In genomic region chr17:34302626-34303025, GRCh38 we compare ENCODE assay signal across 36 cellular contexts. TPM values are rescaled to one million over a fixed set of nuclear protein-coding genes. Genes with fewer than 3 reads are reported as not detected.
"Had no signal": no experiment of that assay in that cellular context is flagged by ENCODE, and none has a peak within 500 bp of the region (broad histone marks: within the 10 kb centered on the region; RNA-seq: fewer than 3 reads in every experiment).

No MANE protein-coding gene starts in this region.

- H3K36me3 ChIP-seq: gastrocnemius medialis, left lung, neural progenitor cell, prostate gland, right atrium auricular region, stomach, thyroid gland, vagina had no signal

- H3K4me1 ChIP-seq: neural progenitor cell, prostate gland, thyroid gland had no signal

- H3K36me3 Mint-ChIP-seq: naive thymus-derived CD4-positive, alpha-beta T cell; neural progenitor cell had no signal

- H3K4me2 ChIP-seq: neural progenitor cell, smooth muscle cell had no signal

- H2AFZ ChIP-seq: neural progenitor cell had no signal

- H3K9me3 Mint-ChIP-seq: nephron, neural progenitor cell had no signal

- H3K27me3 ChIP-seq: gastrocnemius medialis, left lung, neural progenitor cell, right atrium auricular region, thyroid gland, vagina had no signal

- H3K9ac ChIP-seq: neural progenitor cell had no signal

- H3K4me3 Mint-ChIP-seq: naive thymus-derived CD4-positive, alpha-beta T cell; nephron; neural progenitor cell had no signal

- H3K9me3 ChIP-seq: gastrocnemius medialis, left lung, prostate gland, right atrium auricular region, stomach, thyroid gland, vagina had no signal

- H3K27ac Mint-ChIP-seq: naive thymus-derived CD4-positive, alpha-beta T cell; nephron; neural progenitor cell had no signal

- H3K4me3 ChIP-seq: dorsolateral prefrontal cortex, gastrocnemius medialis, left lung, neural progenitor cell, prostate gland, right atrium auricular region, smooth muscle cell, stomach, thyroid gland, vagina had no signal

- DNase-seq: cortex of kidney; dorsolateral prefrontal cortex; effector CD4-positive, alpha-beta T cell; foreskin fibroblast; gastrocnemius medialis; head of caudate nucleus; kidney; left cardiac atrium; left lung; mammary epithelial cell; mesendoderm; midbrain; naive thymus-derived CD4-positive, alpha-beta T cell; stimulated activated CD4-positive, alpha-beta T cell treated with anti-CD3 and anti-CD28 coated beads, Interleukin-12 subunit alpha, Interleukin-12 subunit beta, amount 100 ng/mL, for 4 hours; stimulated activated CD4-positive, alpha-beta T cell treated with anti-CD3 and anti-CD28 coated beads, Interleukin-1b, Interleukin-23, amount 100 ng/mL, for 48 hours; stimulated activated CD4-positive, alpha-beta T cell treated with anti-CD3 and anti-CD28 coated beads, Interleukin-4, amount 100 ng/mL, for 1 hour; stimulated activated CD8-positive, alpha-beta memory T cell treated with anti-CD3 and anti-CD28 coated beads, Interleukin-4, amount 100 ng/mL, for 48 hours; stimulated activated naive CD4-positive, alpha-beta T cell treated with Interleukin-2 at 50 U/mL for 16 hours; stomach; thyroid gland; trophoblast cell had no signal

- H3K27ac ChIP-seq: dorsolateral prefrontal cortex, gastrocnemius medialis, left lung, neural progenitor cell, prostate gland, right atrium auricular region, stomach, thyroid gland, vagina had no signal

- ATAC-seq: esophagus mucosa; gastrocnemius medialis; left cardiac atrium; left lung; naive thymus-derived CD4-positive, alpha-beta T cell; sciatic nerve had no signal

- FAIRE-seq: kidney had no signal

RNA-seq across cellular contexts. Expression of gene CCL8, which starts 16.6 kb away (rescaled TPM):
- total RNA-seq: esophagus mucosa; kidney; lower leg skin; mammary epithelial cell; naive thymus-derived CD4-positive, alpha-beta T cell; prostate gland; smooth muscle cell; thyroid gland; ureter had no signal
- polyA plus RNA-seq: mammary epithelial cell; naive thymus-derived CD4-positive, alpha-beta T cell; smooth muscle cell had no signal

RNA-seq across cellular contexts. Expression of gene CCL11, which starts 17.1 kb away (rescaled TPM):
- total RNA-seq: dorsolateral prefrontal cortex; gastrocnemius medialis; glomerular endothelial cell; kidney; lower leg skin; mammary epithelial cell; naive thymus-derived CD4-positive, alpha-beta T cell; osteoblast; smooth muscle cell; subcutaneous adipose tissue; temporal lobe; thyroid gland; ureter had no signal
- polyA plus RNA-seq: mammary epithelial cell; naive thymus-derived CD4-positive, alpha-beta T cell; smooth muscle cell had no signal

RNA-seq across cellular contexts. Expression of gene CCL7, which starts 32.6 kb away (rescaled TPM):
- total RNA-seq: esophagus mucosa; gastrocnemius medialis; glomerular endothelial cell; kidney; left cardiac atrium; lower leg skin; mammary epithelial cell; mucosa of gallbladder; naive thymus-derived CD4-positive, alpha-beta T cell; prostate gland; right atrium auricular region; stomach; temporal lobe; thyroid gland; ureter; vagina had no signal
- polyA plus RNA-seq: mammary epithelial cell; naive thymus-derived CD4-positive, alpha-beta T cell; stomach had no signal

RNA-seq across cellular contexts. Expression of gene CCL2, which starts 47.5 kb away (rescaled TPM):
- polyA plus RNA-seq: mammary epithelial cell; naive thymus-derived CD4-positive, alpha-beta T cell had no signal

RNA-seq across cellular contexts. Expression of gene CCL13, which starts 53.7 kb away (rescaled TPM):
- total RNA-seq: dorsolateral prefrontal cortex; glomerular endothelial cell; mammary epithelial cell; naive thymus-derived CD4-positive, alpha-beta T cell; prostate gland; smooth muscle cell had no signal
- polyA plus RNA-seq: mammary epithelial cell; naive thymus-derived CD4-positive, alpha-beta T cell; smooth muscle cell had no signal
